ENCODE assay signal across 28 cellular contexts in genomic region chr16:247027-247426, GRCh38. TPM values are rescaled to one million over a fixed set of nuclear protein-coding genes. Genes with fewer than 3 reads are reported as not detected.
"Had no signal": no experiment of that assay in that cellular context is flagged by ENCODE, and none has a peak within 500 bp of the region (broad histone marks: within the 10 kb centered on the region; RNA-seq: fewer than 3 reads in every experiment).

No MANE protein-coding gene starts in this region.

- DNase-seq: left colon; lower lobe of right lung; mammary epithelial cell; mesenchymal stem cell; naive B cell; ovary; stimulated activated CD4-positive, alpha-beta T cell treated with anti-CD3 and anti-CD28 coated beads, Interleukin-1b, Interleukin-23, amount 100 ng/mL, for 48 hours; stimulated activated CD4-positive, alpha-beta T cell treated with anti-CD3 and anti-CD28 coated beads, Interleukin-2, amount 100 ng/mL, for 48 hours; stimulated activated CD4-positive, alpha-beta T cell treated with anti-CD3 and anti-CD28 coated beads, Interleukin-4, amount 100 ng/mL, for 4 hours; stimulated activated CD8-positive, alpha-beta memory T cell treated with anti-CD3 and anti-CD28 coated beads, Interleukin-4, amount 100 ng/mL, for 48 hours; stimulated activated naive B cell treated with anti-CD40 and anti-IgM and Interleukin-4, amounts not matched to agents 10 μg/mL and 1 μg/mL and 100 μg/mL, for 72 hours; stimulated activated naive CD8-positive, alpha-beta T cell treated with anti-CD3 and anti-CD28 coated beads, Interleukin-15, Interleukin-2, amounts not matched to agents 100 U/mL and 50 U/mL, for 24 hours; stomach; testis; thyroid gland; transverse colon; upper lobe of left lung had no signal

- H3K4me2 ChIP-seq: hepatocyte, smooth muscle cell had no signal

- H3K9me3 Mint-ChIP-seq: naive B cell; natural killer cell treated with Interleukin-12 subunit alpha and Interleukin-12 subunit beta and Interleukin-15 and Interleukin-18, amount 100 ng/mL, for 72 hours; stimulated activated naive B cell treated with anti-CD40 and anti-IgM and Interleukin-4, amounts not matched to agents 10 μg/mL and 1 μg/mL and 100 μg/mL, for 72 hours had no signal

- H2AFZ ChIP-seq: hepatocyte had no signal

- H3K4me1 ChIP-seq: lower lobe of right lung, right lobe of liver, testis, vagina had no signal

- ATAC-seq: left colon; left lung; lower lobe of right lung; right lobe of liver; stimulated activated naive B cell treated with anti-CD40 and anti-IgM and Interleukin-4, amounts not matched to agents 10 μg/mL and 1 μg/mL and 100 μg/mL, for 72 hours; stimulated activated naive CD8-positive, alpha-beta T cell treated with anti-CD3 and anti-CD28 coated beads, Interleukin-15, Interleukin-2, amounts not matched to agents 100 U/mL and 50 U/mL, for 24 hours had no signal

- H3K27me3 ChIP-seq: hepatocyte, left lung, ovary, right atrium auricular region, right lobe of liver, stomach, testis, thyroid gland, transverse colon, upper lobe of left lung, vagina had no signal

- H3K36me3 Mint-ChIP-seq: natural killer cell treated with Interleukin-12 subunit alpha and Interleukin-12 subunit beta and Interleukin-15 and Interleukin-18, amount 100 ng/mL, for 72 hours had no signal

- H3K27ac Mint-ChIP-seq: natural killer cell treated with Interleukin-12 subunit alpha and Interleukin-12 subunit beta and Interleukin-15 and Interleukin-18, amount 100 ng/mL, for 72 hours; progenitor cell of endocrine pancreas had no signal

- H3K9me3 ChIP-seq: left lung, lower lobe of right lung, ovary, right atrium auricular region, right lobe of liver, stomach, testis, thyroid gland, transverse colon, upper lobe of left lung, vagina had no signal

- H3K4me3 ChIP-seq: hepatocyte, left lung, lower lobe of right lung, ovary, right atrium auricular region, right lobe of liver, smooth muscle cell, stomach, testis, thyroid gland, transverse colon, upper lobe of left lung, vagina had no signal

- H3K27me3 Mint-ChIP-seq: naive B cell; natural killer cell treated with Interleukin-12 subunit alpha and Interleukin-12 subunit beta and Interleukin-15 and Interleukin-18, amount 100 ng/mL, for 72 hours; progenitor cell of endocrine pancreas; stimulated activated naive B cell treated with anti-CD40 and anti-IgM and Interleukin-4, amounts not matched to agents 10 μg/mL and 1 μg/mL and 100 μg/mL, for 72 hours had no signal

- H3K27ac ChIP-seq: hepatocyte, left lung, lower lobe of right lung, ovary, right atrium auricular region, right lobe of liver, stomach, testis, thyroid gland, transverse colon, upper lobe of left lung, vagina had no signal

- H3K4me3 Mint-ChIP-seq: naive B cell; natural killer cell treated with Interleukin-12 subunit alpha and Interleukin-12 subunit beta and Interleukin-15 and Interleukin-18, amount 100 ng/mL, for 72 hours; stimulated activated naive B cell treated with anti-CD40 and anti-IgM and Interleukin-4, amounts not matched to agents 10 μg/mL and 1 μg/mL and 100 μg/mL, for 72 hours had no signal

- H3K36me3 ChIP-seq: ovary, transverse colon had no signal

RNA-seq across cellular contexts. Expression of gene RGS11, which starts 28.7 kb away (rescaled TPM):
- total RNA-seq: natural killer cell treated with Interleukin-12 subunit alpha and Interleukin-12 subunit beta and Interleukin-15 and Interleukin-18, amount 100 ng/mL, for 72 hours had no signal
- polyA plus RNA-seq: keratinocyte had no signal

RNA-seq across cellular contexts. Expression of gene ARHGDIG, which starts 33.4 kb away (rescaled TPM):
- total RNA-seq: hepatocyte; lower lobe of right lung; mammary epithelial cell; natural killer cell treated with Interleukin-12 subunit alpha and Interleukin-12 subunit beta and Interleukin-15 and Interleukin-18, amount 100 ng/mL, for 72 hours; renal cortical epithelial cell; right lobe of liver; thyroid gland; vagina had no signal
- polyA plus RNA-seq: liver, mammary epithelial cell had no signal

RNA-seq across cellular contexts. Expression of gene PDIA2, which starts 35.9 kb away (rescaled TPM):
- total RNA-seq: hepatocyte; lower lobe of right lung; mammary epithelial cell; natural killer cell treated with Interleukin-12 subunit alpha and Interleukin-12 subunit beta and Interleukin-15 and Interleukin-18, amount 100 ng/mL, for 72 hours; renal cortical epithelial cell; right lobe of liver; vagina had no signal
- polyA plus RNA-seq: mammary epithelial cell had no signal
